In genomic region chr7:2510909-2511768, GRCh38 we compare ENCODE assay signal across 2 cellular contexts.
TF ChIP-seq lines count a peak whose summit lies in the region.

No MANE protein-coding gene starts in this region.

TF ChIP-seq in H1, 55 proteins besides CTCF, POLR2A, EP300 and RAD21:
- TF ChIP-seq SIX5 (IDR thresholded peaks at IDR 0.05; ENCODE audit: low read depth, low read length) (no peak), FOSL1 (IDR thresholded peaks at IDR 0.05; ENCODE audit: insufficient read depth, low read depth, low read length) (no peak), KDM4A (IDR thresholded peaks at IDR 0.05; ENCODE audit: low read depth, low read length, severe bottlenecking) (no peak), SP1 (IDR thresholded peaks at IDR 0.05; ENCODE audit: low read depth, low read length) (no peak), SAP30 (IDR thresholded peaks at IDR 0.05; ENCODE audit: insufficient read depth, insufficient replicate concordance, low read length) (no peak), CTBP2 (IDR thresholded peaks at IDR 0.05; ENCODE audit: borderline replicate concordance, insufficient read depth, insufficient read length, low read length) (no peak), CREB1 (IDR thresholded peaks at IDR 0.05) (no peak), CBX5 (IDR thresholded peaks at IDR 0.05; ENCODE audit: low read depth, low read length) (no peak), CHD1 (IDR thresholded peaks at IDR 0.05; ENCODE audit: low read depth, low read length) (no peak), EGR1 (IDR thresholded peaks at IDR 0.05; ENCODE audit: borderline replicate concordance, low read depth, low read length) (no peak), CHD2 (IDR thresholded peaks at IDR 0.05; ENCODE audit: low read length) (no peak), EZH2 (IDR thresholded peaks at IDR 0.05; ENCODE audit: low read depth, low read length, severe bottlenecking) (no peak), RXRA (IDR thresholded peaks at IDR 0.05; ENCODE audit: insufficient read depth, low read depth, low read length) (no peak), TCF12 (IDR thresholded peaks at IDR 0.05; ENCODE audit: low read depth, low read length) (no peak), GABPA (IDR thresholded peaks at IDR 0.05; ENCODE audit: borderline replicate concordance, insufficient read depth, low read length) (no peak), JUN (IDR thresholded peaks at IDR 0.05; ENCODE audit: low read depth, low read length) (no peak), E2F6 (IDR thresholded peaks at IDR 0.05) (no peak), ASH2L (IDR thresholded peaks at IDR 0.05; ENCODE audit: low read length) (no peak), HDAC2 (IDR thresholded peaks at IDR 0.05; ENCODE audit: borderline replicate concordance in 1 of 2, low read depth in 2 of 2, low read length in 2 of 2) (no peak)

TF ChIP-seq in SK-N-SH, 30 proteins besides CTCF, POLR2A, EP300 and RAD21:
- TF ChIP-seq EZH2phosphoT487 (IDR thresholded peaks at IDR 0.05; ENCODE audit: borderline replicate concordance, low read depth) (no peak), PBX3 (IDR thresholded peaks at IDR 0.05) (no peak), GATA2 (CRISPR knock-in tag; IDR thresholded peaks at IDR 0.05) (no peak), POLR2AphosphoS5 (IDR thresholded peaks at IDR 0.05; ENCODE audit: low read depth, low read length) (no peak), FOXM1 (IDR thresholded peaks at IDR 0.05; ENCODE audit: low read depth) (no peak), SIN3A (IDR thresholded peaks at IDR 0.05; ENCODE audit: borderline replicate concordance, low read depth, low read length) (no peak), JUND (IDR thresholded peaks at IDR 0.05) (no peak), USF2 (IDR thresholded peaks at IDR 0.05; ENCODE audit: borderline replicate concordance, low read depth, low read length) (no peak), MXI1 (IDR thresholded peaks at IDR 0.05; ENCODE audit: low read depth, low read length) (no peak), RCOR1 (IDR thresholded peaks at IDR 0.05; ENCODE audit: low read length) (no peak), CHD2 (IDR thresholded peaks at IDR 0.05; ENCODE audit: low read length, partially characterized antibody) (no peak), FOSL2 (IDR thresholded peaks at IDR 0.05; ENCODE audit: borderline replicate concordance, low read depth) (no peak), TEAD4 (IDR thresholded peaks at IDR 0.05; ENCODE audit: borderline replicate concordance, insufficient read depth) (no peak), ZBTB33 (IDR thresholded peaks at IDR 0.05; ENCODE audit: borderline replicate concordance, low read depth) (no peak), RFX5 (IDR thresholded peaks at IDR 0.05; ENCODE audit: low read length) (no peak), FOXJ3 (CRISPR knock-in tag; IDR thresholded peaks at IDR 0.05) (no peak)
TF ChIP-seq in SK-N-SH: peak in this region for 0.
